In genomic region chr19:36032251-36033104, GRCh38 we compare ENCODE assay signal across 8 cellular contexts. TPM values are rescaled to one million over a fixed set of nuclear protein-coding genes. Genes with fewer than 3 reads are reported as not detected.
DNase-seq lines count a peak whose midpoint lies in the region; ATAC-seq and TF ChIP-seq lines count a peak whose summit lies in the region.

Gene CLIP3, minus strand, starts transcription at chr19:36032873. Its CDS starts 516 bp downstream, at chr19:36032357.

- H3K4me1 ChIP-seq in OCI-LY1 (ENCODE audit: insufficient read depth, low read length, severe bottlenecking), result peaks cover 12% of the 10 kb centered on the region
- peaks cover 4% of the 10 kb centered on the region for H3K4me1 ChIP-seq in psoas muscle

- WGBS in psoas muscle, 3 donors, result 2 to 5% (median 2%) methylated on average over 31 to 51 of the region's 51 CpGs

- peak within 1 kb of the TSS; percentile 95 for H3K4me2 ChIP-seq in OCI-LY1 (ENCODE audit: low read length)

- TF ChIP-seq CTCF in GM13977 (IDR thresholded peaks at IDR 0.05; ENCODE audit: extremely low read depth, insufficient read depth, missing control alignments) (no peak), OCI-LY1 (IDR thresholded peaks at IDR 0.05; ENCODE audit: low read length) (no peak), astrocyte of the spinal cord (IDR thresholded peaks at IDR 0.05; ENCODE audit: low read depth, low read length) (no peak), psoas muscle (IDR thresholded peaks at IDR 0.05) (no peak)

- intact Hi-C loops in psoas muscle (cut with DNase I), result no loop called here

- DNase-seq in GM13977 (ENCODE audit: low spot score) (peak; percentile 86), astrocyte of the spinal cord (ENCODE audit: low read depth, low spot score) (peak; percentile 63), hippocampal formation (lab: John Stamatoyannopoulos, UW) (peak; percentile 76 to 79), psoas muscle (peak; percentile 61 to 80), KG1 (lab: John Stamatoyannopoulos, UW) (no peak)

- H3K27me3 ChIP-seq in OCI-LY1 (ENCODE audit: insufficient read depth, low read length) (no peaks in the 10 kb centered on the region), psoas muscle (ENCODE audit: insufficient read depth in 3 of 3, low read length in 2 of 3) (peaks cover 0 to 12% (median 0%) of the 10 kb centered on the region in 3 donors)

- H3K9me3 ChIP-seq in OCI-LY1 (ENCODE audit: low read length), result no peaks in the 10 kb centered on the region
- H3K9me3 ChIP-seq in psoas muscle, result no peaks in the 10 kb centered on the region

- no peaks in the 10 kb centered on the region for H3K79me2 ChIP-seq in OCI-LY1 (ENCODE audit: insufficient read depth, low read length)

- no peaks in the 10 kb centered on the region for H4K20me1 ChIP-seq in OCI-LY1 (ENCODE audit: insufficient read depth, low read length)

- H3K9ac ChIP-seq in OCI-LY1 (ENCODE audit: low read length), result peak within 1 kb of the TSS; percentile 80

- H3K4me3 ChIP-seq in OCI-LY1 (ENCODE audit: low read depth, low read length, poor library complexity, severe bottlenecking), result peak within 1 kb of the TSS; percentile 89
- peak within 1 kb of the TSS; percentile 81 for H3K4me3 ChIP-seq in astrocyte of the spinal cord (ENCODE audit: low read depth, low read length)
- H3K4me3 ChIP-seq in psoas muscle, result peak within 1 kb of the TSS; percentile 58

- H3F3A ChIP-seq in OCI-LY1 (ENCODE audit: insufficient read depth, low read length), result no peaks in the 10 kb centered on the region

- peak within 1 kb of the TSS; percentile 71; the same call in 1 of the 2 replicates for H2AFZ ChIP-seq in OCI-LY1 (ENCODE audit: low read length)

- ATAC-seq in psoas muscle, result peak in 3 of 4 donors; percentile 37 to 62 (median 60)
- ATAC-seq in HG03280 (IDR thresholded peaks at IDR 0.05; ENCODE audit: unreplicated experiment), result no peak
- no peak for ATAC-seq in GM18505 (IDR thresholded peaks at IDR 0.05; ENCODE audit: unreplicated experiment)

- no peak for TF ChIP-seq POLR2A in GM18505 (IDR thresholded peaks at IDR 0.05; ENCODE audit: borderline replicate concordance, extremely low read depth, insufficient read depth, insufficient read length)

- H3K27ac ChIP-seq in OCI-LY1 (ENCODE audit: low read depth, low read length, poor library complexity, severe bottlenecking) (no peak within 1 kb of the TSS), psoas muscle (no peak within 1 kb of the TSS)

- in situ Hi-C loops in GM13977 (cut with MboI; ENCODE audit: low pct_unique_long_range_greater_than_20kb, low sequenced_read_pairs, unreplicated experiment), result no loop called here
- in situ Hi-C loops in astrocyte of the spinal cord (cut with HindIII; ENCODE audit: low sequenced_read_pairs), result no loop called here

- H3K36me3 ChIP-seq in OCI-LY1 (ENCODE audit: insufficient read depth, low read length), result no peaks in the 10 kb centered on the region
- peaks cover 0 to 11% of the 10 kb centered on the region in 2 donors for H3K36me3 ChIP-seq in psoas muscle (ENCODE audit: insufficient read depth in 1 of 2, low read depth in 1 of 2)

- H3K9me2 ChIP-seq in OCI-LY1 (ENCODE audit: low read depth, low read length), result no peaks in the 10 kb centered on the region

RNA-seq across cellular contexts. Expression of gene CLIP3, which starts in this region (rescaled TPM):
- total RNA-seq in psoas muscle, result 1 to 10 TPM; 1.2 to 3.9 (median 1.6) TPM
- 1 to 10 TPM in 1 of 3 donors, under 1 TPM in 2; 0.51 to 1.0 (median 0.66) TPM for polyA plus RNA-seq in psoas muscle

Comparison
In these comparisons a context has a peak if more than half of its experiments do, and no peak if none do; other contexts are left out.
1. ATAC-seq: peak in psoas muscle (3 of 4); none in HG03280 (single experiment) and GM18505 (single experiment).
2. Peak in every context shown above with its lines, with median percentiles within 50 percentile points of each other: H3K4me3 ChIP-seq.